In the genomic region with DNA sequence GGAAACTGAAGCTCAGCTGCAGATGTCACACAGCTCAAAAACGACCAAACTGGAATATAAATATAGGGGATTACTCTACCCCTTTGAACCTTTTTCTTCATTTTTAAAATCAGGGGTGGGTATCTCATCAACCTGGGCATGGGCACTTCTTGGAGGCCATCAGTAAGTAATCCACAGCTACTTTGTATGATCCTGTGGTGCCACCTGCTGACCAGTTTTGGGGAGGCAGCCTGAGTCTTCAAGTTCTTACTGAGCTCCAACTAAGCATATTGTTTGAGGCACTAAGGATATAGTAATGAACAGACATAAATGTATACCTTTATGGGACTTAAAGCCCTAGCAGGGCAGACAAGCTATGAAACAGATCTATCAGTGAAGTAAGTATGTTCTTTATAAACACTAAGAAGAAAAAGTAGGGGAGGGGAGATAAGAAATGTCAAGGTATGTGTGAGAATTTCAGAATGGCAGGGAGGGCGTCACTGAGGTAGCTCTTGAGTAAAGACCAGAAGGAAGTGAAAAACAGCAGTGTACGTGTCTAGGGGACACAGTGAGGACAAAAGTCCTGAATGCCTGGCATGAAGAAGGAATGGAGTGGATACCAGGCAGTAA, we compare ENCODE assay signal across 8 cellular contexts. TPM values are rescaled to one million over a fixed set of nuclear protein-coding genes. Genes with fewer than 3 reads are reported as not detected.
DNase-seq lines count a peak whose midpoint lies in the region; ATAC-seq, FAIRE-seq and TF ChIP-seq lines count a peak whose summit lies in the region.

No MANE protein-coding gene starts in this region.

- H3K27ac Mint-ChIP-seq in T-helper 2 cell treated with Interferon-gamma antibody and Interleukin-4, amounts not matched to agents 5 μg/mL and 100 μg/mL, for 36 hours: no peak overlapping the region
- no peak overlapping the region for H3K27ac Mint-ChIP-seq in astrocyte (ENCODE audit: unreplicated experiment)

- H3K27me3 Mint-ChIP-seq in T-helper 2 cell treated with Interferon-gamma antibody and Interleukin-4, amounts not matched to agents 5 μg/mL and 100 μg/mL, for 36 hours (ENCODE audit: low read depth): no peaks in the 10 kb centered on the region
- H3K27me3 Mint-ChIP-seq in astrocyte (ENCODE audit: low read depth, unreplicated experiment): peaks cover 6% of the 10 kb centered on the region

- H3K9me3 ChIP-seq in BE2C (no peaks in the 10 kb centered on the region), astrocyte (ENCODE audit: insufficient read depth, low read depth, low read length) (no peaks in the 10 kb centered on the region), hepatocyte (ENCODE audit: low read depth) (no peaks in the 10 kb centered on the region)

- H3K9ac ChIP-seq in astrocyte (ENCODE audit: low read length): no peak overlapping the region

- H3K9me2 ChIP-seq in hepatocyte (replicated peaks; ENCODE audit: insufficient read depth): no peaks in the 10 kb centered on the region

- peak; percentile 68 for FAIRE-seq in astrocyte (lab: Jason Lieb, UNC)

- WGBS in hepatocyte (ENCODE audit: low lambda C conversion rate, missing lambda C conversion rate): 53% methylated on average over 3 of the region's 3 CpGs

- ATAC-seq in GM18907 (IDR thresholded peaks at IDR 0.05; ENCODE audit: unreplicated experiment) (peak; percentile 64), GM21515 (IDR thresholded peaks at IDR 0.05; ENCODE audit: unreplicated experiment) (no peak)

- H3K36me3 ChIP-seq in BE2C (peaks cover 79% of the 10 kb centered on the region), astrocyte (ENCODE audit: insufficient read depth, low read length) (no peaks in the 10 kb centered on the region), hepatocyte (replicated peaks; ENCODE audit: insufficient read depth, low read depth) (no peaks in the 10 kb centered on the region)

- no peaks in the 10 kb centered on the region for H3K27me3 ChIP-seq in BE2C
- H3K27me3 ChIP-seq in astrocyte (ENCODE audit: insufficient read depth, low read length): no peaks in the 10 kb centered on the region
- no peaks in the 10 kb centered on the region for H3K27me3 ChIP-seq in hepatocyte

- H3K27ac ChIP-seq in astrocyte (ENCODE audit: low read depth, low read length) (no peak overlapping the region), hepatocyte (no peak overlapping the region)

- H3K9me3 Mint-ChIP-seq in T-helper 2 cell treated with Interferon-gamma antibody and Interleukin-4, amounts not matched to agents 5 μg/mL and 100 μg/mL, for 36 hours: no peaks in the 10 kb centered on the region
- no peaks in the 10 kb centered on the region for H3K9me3 Mint-ChIP-seq in astrocyte (ENCODE audit: unreplicated experiment)

- no peak overlapping the region for H2AFZ ChIP-seq in astrocyte (ENCODE audit: low read depth, low read length)
- no peak overlapping the region for H2AFZ ChIP-seq in hepatocyte

- H3K4me3 ChIP-seq in BE2C (ENCODE audit: low read depth, low read length): no peak overlapping the region
- H3K4me3 ChIP-seq in astrocyte (ENCODE audit: insufficient read depth, low read depth, low read length): no peak overlapping the region
- no peak overlapping the region for H3K4me3 ChIP-seq in hepatocyte

- no peaks in the 10 kb centered on the region for H3K79me2 ChIP-seq in astrocyte (ENCODE audit: insufficient read depth, low read length)
- H3K79me2 ChIP-seq in hepatocyte: no peaks in the 10 kb centered on the region

- no peak overlapping the region for H3K4me3 Mint-ChIP-seq in T-helper 2 cell treated with Interferon-gamma antibody and Interleukin-4, amounts not matched to agents 5 μg/mL and 100 μg/mL, for 36 hours
- H3K4me3 Mint-ChIP-seq in astrocyte (ENCODE audit: unreplicated experiment): no peak overlapping the region

- H3K4me1 Mint-ChIP-seq in T-helper 2 cell treated with Interferon-gamma antibody and Interleukin-4, amounts not matched to agents 5 μg/mL and 100 μg/mL, for 36 hours (ENCODE audit: low read depth): no peaks in the 10 kb centered on the region
- H3K4me1 Mint-ChIP-seq in astrocyte (ENCODE audit: low read depth, unreplicated experiment): peaks cover 17% of the 10 kb centered on the region

- H4K20me1 ChIP-seq in astrocyte (ENCODE audit: insufficient read depth, low read length) (no peaks in the 10 kb centered on the region), hepatocyte (ENCODE audit: insufficient read depth, poor library complexity, severe bottlenecking) (no peaks in the 10 kb centered on the region)

- H3K4me1 ChIP-seq in BE2C (no peaks in the 10 kb centered on the region), astrocyte (ENCODE audit: insufficient read depth, low read length) (peaks cover 13% of the 10 kb centered on the region), hepatocyte (ENCODE audit: insufficient read depth) (no peaks in the 10 kb centered on the region)

- TF ChIP-seq CTCF in BE2C (IDR thresholded peaks at IDR 0.05; ENCODE audit: low read depth, low read length): peak; percentile 66
- TF ChIP-seq CTCF in astrocyte (IDR thresholded peaks at IDR 0.05; ENCODE audit: insufficient read depth, low read depth, low read length): peak; percentile 94
- TF ChIP-seq CTCF in hepatocyte (IDR thresholded peaks at IDR 0.05; ENCODE audit: poor library complexity): peak; percentile 84

- H3K4me2 ChIP-seq in astrocyte (ENCODE audit: low read length): no peak overlapping the region
- no peak overlapping the region for H3K4me2 ChIP-seq in hepatocyte

- no peaks in the 10 kb centered on the region for H3K36me3 Mint-ChIP-seq in T-helper 2 cell treated with Interferon-gamma antibody and Interleukin-4, amounts not matched to agents 5 μg/mL and 100 μg/mL, for 36 hours (ENCODE audit: low read depth)
- peaks cover 11% of the 10 kb centered on the region for H3K36me3 Mint-ChIP-seq in astrocyte (ENCODE audit: low read depth, unreplicated experiment)

- DNase-seq in BE2C (peak; percentile 64), LHCN-M2 (ENCODE audit: low read depth) (peak; percentile 65), astrocyte (ENCODE audit: low read depth) (peak; percentile 54), hepatocyte (ENCODE audit: low spot score) (peak; percentile 86)
- peak; percentile 39 for DNase-seq in T-helper 2 cell treated with Interferon-gamma antibody and Interleukin-4, amounts not matched to agents 5 μg/mL and 100 μg/mL, for 36 hours (ENCODE audit: low spot score)
- peak; percentile 27 to 73 for DNase-seq in stimulated activated CD4-positive, alpha-beta T cell treated with anti-CD3 and anti-CD28 coated beads, Interleukin-12 subunit alpha, Interleukin-12 subunit beta, amount 100 ng/mL, for 24 hours (ENCODE audit: low read depth in 2 of 2)

RNA-seq across cellular contexts. Expression of a gene that starts 18.4 kb away (rescaled TPM):
- 17.7 TPM for polyA plus RNA-seq in BE2C (2012; ENCODE audit: insufficient read depth, insufficient read length, low read depth)
- total RNA-seq in LHCN-M2 (2014; rRNA removed) (4.1 and 5.3 TPM in 2 replicates), astrocyte (5.7 and 6.0 TPM in 2 replicates), hepatocyte (14.9 and 18.7 TPM in 2 replicates)
- 5.1 TPM for polyA plus RNA-seq in LHCN-M2 (2012)
- 4.8 and 5.0 TPM in 2 replicates for polyA plus RNA-seq in hepatocyte
